2 cellular contexts compared by ENCODE assay signal in the genomic region with DNA sequence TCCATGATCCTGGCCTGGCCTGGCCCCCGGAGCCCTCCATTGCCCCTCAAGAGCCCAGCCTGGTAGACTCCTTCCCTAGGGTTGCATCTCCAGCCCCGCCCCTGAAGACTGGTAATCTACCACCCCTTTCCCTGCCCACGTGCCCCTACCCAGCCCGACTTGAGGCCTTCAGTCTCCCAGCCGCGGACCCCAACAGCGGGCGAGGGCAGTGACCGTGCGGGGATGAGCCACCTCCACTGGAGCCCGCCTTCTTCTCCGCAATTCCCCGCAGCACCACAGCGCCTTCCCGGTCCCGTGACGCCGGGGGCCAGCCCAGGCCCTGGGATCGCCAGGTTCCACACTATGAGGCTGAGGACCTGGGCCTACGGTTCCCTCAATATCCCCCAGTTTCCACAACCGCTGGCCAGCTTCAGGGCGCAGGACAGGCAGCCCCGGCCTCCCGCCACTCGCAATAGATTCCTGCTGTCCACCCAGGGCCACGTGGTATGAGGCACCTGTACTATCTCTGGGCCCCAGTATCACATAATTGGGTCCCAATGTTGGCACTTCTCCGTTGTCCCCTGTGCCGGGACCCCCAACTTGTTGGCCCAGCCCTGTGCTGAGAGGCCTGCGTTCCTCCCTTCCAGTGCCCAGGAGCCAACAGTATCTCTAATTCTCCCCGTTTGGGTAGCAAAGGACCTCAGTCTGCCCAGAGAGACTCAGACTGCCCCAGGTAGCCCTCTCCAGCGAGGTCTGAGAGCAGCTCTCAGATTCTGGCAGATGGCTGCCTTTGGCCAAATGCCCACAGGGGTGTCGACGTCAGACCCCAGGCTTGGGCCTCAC.
TF ChIP-seq lines count a peak whose summit lies in the region.

No MANE protein-coding gene starts in this region.

TF ChIP-seq in H1, 55 proteins besides CTCF, POLR2A, EP300 and RAD21:
- TF ChIP-seq, protein P1, sequence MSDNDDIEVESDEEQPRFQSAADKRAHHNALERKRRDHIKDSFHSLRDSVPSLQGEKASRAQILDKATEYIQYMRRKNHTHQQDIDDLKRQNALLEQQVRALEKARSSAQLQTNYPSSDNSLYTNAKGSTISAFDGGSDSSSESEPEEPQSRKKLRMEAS (IDR thresholded peaks at IDR 0.05): peak; percentile 92
- TF ChIP-seq SP4 (IDR thresholded peaks at IDR 0.05; ENCODE audit: low read length) (no peak), HDAC2 (IDR thresholded peaks at IDR 0.05; ENCODE audit: borderline replicate concordance in 1 of 2, low read depth in 2 of 2, low read length in 2 of 2) (0 out of 4 replicates have a peak, but pooled peaks of 1 of the 2 experiments have one; percentile 5), RXRA (IDR thresholded peaks at IDR 0.05; ENCODE audit: insufficient read depth, low read depth, low read length) (no peak), ASH2L (IDR thresholded peaks at IDR 0.05; ENCODE audit: low read length) (peak; percentile 22), MAFK (IDR thresholded peaks at IDR 0.05; ENCODE audit: low read depth, low read length) (no peak), POU5F1 (IDR thresholded peaks at IDR 0.05; ENCODE audit: low read depth, low read length) (no peak)
- TF ChIP-seq, protein P2, sequence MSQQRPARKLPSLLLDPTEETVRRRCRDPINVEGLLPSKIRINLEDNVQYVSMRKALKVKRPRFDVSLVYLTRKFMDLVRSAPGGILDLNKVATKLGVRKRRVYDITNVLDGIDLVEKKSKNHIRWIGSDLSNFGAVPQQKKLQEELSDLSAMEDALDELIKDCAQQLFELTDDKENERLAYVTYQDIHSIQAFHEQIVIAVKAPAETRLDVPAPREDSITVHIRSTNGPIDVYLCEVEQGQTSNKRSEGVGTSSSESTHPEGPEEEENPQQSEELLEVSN (IDR thresholded peaks at IDR 0.05): peak; percentile 94
- TF ChIP-seq, protein P3, sequence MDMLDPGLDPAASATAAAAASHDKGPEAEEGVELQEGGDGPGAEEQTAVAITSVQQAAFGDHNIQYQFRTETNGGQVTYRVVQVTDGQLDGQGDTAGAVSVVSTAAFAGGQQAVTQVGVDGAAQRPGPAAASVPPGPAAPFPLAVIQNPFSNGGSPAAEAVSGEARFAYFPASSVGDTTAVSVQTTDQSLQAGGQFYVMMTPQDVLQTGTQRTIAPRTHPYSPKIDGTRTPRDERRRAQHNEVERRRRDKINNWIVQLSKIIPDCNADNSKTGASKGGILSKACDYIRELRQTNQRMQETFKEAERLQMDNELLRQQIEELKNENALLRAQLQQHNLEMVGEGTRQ (IDR thresholded peaks at IDR 0.05; ENCODE audit: low read length): 0 out of 2 replicates have a peak, but pooled peaks have one; percentile 32
TF ChIP-seq in H1: peak in this region for 5.

TF ChIP-seq in neural cell, 6 proteins besides CTCF, POLR2A, EP300 and RAD21:
- no peak for TF ChIP-seq POLR2AphosphoS5 (IDR thresholded peaks at IDR 0.05)
- TF ChIP-seq TAF1 (IDR thresholded peaks at IDR 0.05; ENCODE audit: low read depth): no peak
